ENCODE assay signal across 23 cellular contexts in genomic region chr3:107436029-107436428, GRCh38. TPM values are rescaled to one million over a fixed set of nuclear protein-coding genes. Genes with fewer than 3 reads are reported as not detected.
DNase-seq lines count a peak whose midpoint lies in the region; ATAC-seq and TF ChIP-seq lines count a peak whose summit lies in the region.
"Had no signal": no experiment of that assay in that cellular context is flagged by ENCODE, and none has a peak within 500 bp of the region (broad histone marks: within the 10 kb centered on the region; RNA-seq: fewer than 3 reads in every experiment).

No MANE protein-coding gene starts in this region.

- DNase-seq in H9 (no peak), PC-3 (no peak), endodermal cell (no peak), osteoblast (ENCODE audit: insufficient read length, low spot score, missing footprints) (peak; percentile 59), putamen (ENCODE audit: low spot score) (no peak), DMS153 (lab: John Stamatoyannopoulos, UW) (no peak), Ammon's horn (ENCODE audit: low spot score) (no peak)
- DNase-seq: AML-193; BE2C; C1 segment of cervical spinal cord; CD4-positive, alpha-beta memory T cell; CD4-positive, CD25-positive, alpha-beta regulatory T cell; CD8-positive, alpha-beta memory T cell; COR-L47; DMS 273 treated with DMSO at 0.1 percent for 48 hours; DMS79 treated with DMSO at 0.1 percent for 48 hours; GDM1 had no signal

- H3K27me3 ChIP-seq in H9 (ENCODE audit: insufficient read depth, low read length) (no peaks in the 10 kb centered on the region; the same call in 1 of the 2 replicates), PC-3 (ENCODE audit: low read length) (no peaks in the 10 kb centered on the region), endodermal cell (ENCODE audit: control insufficient read depth, insufficient read depth, low read length, poor library complexity, severe bottlenecking) (no peaks in the 10 kb centered on the region), osteoblast (ENCODE audit: insufficient read depth, low read length) (no peaks in the 10 kb centered on the region)
- H3K27me3 ChIP-seq: BE2C had no signal

- no peak overlapping the region for H2BK120ac ChIP-seq in H9 (ENCODE audit: low read depth, low read length, poor library complexity, severe bottlenecking)

- H3K9ac ChIP-seq in H9 (ENCODE audit: extremely low read depth, insufficient read length, low read length) (no peak overlapping the region), PC-3 (ENCODE audit: low read length) (no peak overlapping the region), endodermal cell (ENCODE audit: extremely low read depth, low read length, poor library complexity, severe bottlenecking) (no peak overlapping the region)
- H3K9ac ChIP-seq: BLaER1 had no signal

- H3K4ac ChIP-seq in H9 (ENCODE audit: low read depth, low read length): no peak overlapping the region

- H3K9me3 ChIP-seq in H9 (ENCODE audit: control insufficient read depth, low read depth, low read length): no peaks in the 10 kb centered on the region
- H3K9me3 ChIP-seq in PC-3 (ENCODE audit: low read length): no peaks in the 10 kb centered on the region
- no peaks in the 10 kb centered on the region for H3K9me3 ChIP-seq in endodermal cell (ENCODE audit: control insufficient read depth, low read length)
- H3K9me3 ChIP-seq in osteoblast (ENCODE audit: low read depth, low read length): no peaks in the 10 kb centered on the region
- H3K9me3 ChIP-seq: A549, BE2C, BLaER1 had no signal

- H3K9me3 Mint-ChIP-seq in H9: no peaks in the 10 kb centered on the region
- no peaks in the 10 kb centered on the region for H3K9me3 Mint-ChIP-seq in endodermal cell
- H3K9me3 Mint-ChIP-seq: CD14-positive monocyte; CD4-positive, alpha-beta memory T cell; CD8-positive, alpha-beta memory T cell had no signal

- no peaks in the 10 kb centered on the region for H3K36me3 ChIP-seq in PC-3 (ENCODE audit: low read depth, low read length)
- no peaks in the 10 kb centered on the region for H3K36me3 ChIP-seq in endodermal cell (ENCODE audit: control insufficient read depth, insufficient read depth, low read length)
- H3K36me3 ChIP-seq in osteoblast (ENCODE audit: insufficient read depth, low read length): no peaks in the 10 kb centered on the region
- H3K36me3 ChIP-seq: BE2C, BLaER1 had no signal

- no peak overlapping the region for H3K18ac ChIP-seq in H9 (ENCODE audit: insufficient read length, low read depth, low read length)

- H4K20me1 ChIP-seq in H9 (ENCODE audit: control insufficient read depth, insufficient read depth, insufficient read length) (no peaks in the 10 kb centered on the region), PC-3 (ENCODE audit: low read length) (no peaks in the 10 kb centered on the region), osteoblast (ENCODE audit: insufficient read depth, low read length) (no peaks in the 10 kb centered on the region)
- H4K20me1 ChIP-seq: BLaER1 had no signal

- H4K5ac ChIP-seq in H9 (ENCODE audit: insufficient read length, low read depth, low read length): no peak overlapping the region

- no peak overlapping the region for H2BK12ac ChIP-seq in H9 (ENCODE audit: insufficient read length, low read depth, low read length)

- no peak overlapping the region for H3K4me3 ChIP-seq in PC-3 (ENCODE audit: low read length)
- no peak overlapping the region for H3K4me3 ChIP-seq in endodermal cell (ENCODE audit: low read length)
- H3K4me3 ChIP-seq in osteoblast (ENCODE audit: insufficient read depth, low read length): no peak overlapping the region
- H3K4me3 ChIP-seq: A549, BLaER1 had no signal

- H3K4me3 Mint-ChIP-seq in H9 (no peak overlapping the region), endodermal cell (no peak overlapping the region)
- H3K4me3 Mint-ChIP-seq: CD14-positive monocyte; CD4-positive, alpha-beta memory T cell; CD4-positive, CD25-positive, alpha-beta regulatory T cell; CD8-positive, alpha-beta memory T cell had no signal

- TF ChIP-seq CTCF in H9 (conservative IDR thresholded peaks at IDR 0.05): peak; percentile 20; the same call in 2 of the 3 replicates
- 0 out of 2 replicates have a peak, but pooled peaks have one; percentile 15 for TF ChIP-seq CTCF in PC-3 (conservative IDR thresholded peaks at IDR 0.05; ENCODE audit: low read depth, low read length)
- TF ChIP-seq CTCF in endodermal cell (conservative IDR thresholded peaks at IDR 0.05): peak; percentile 54
- TF ChIP-seq CTCF in osteoblast (IDR thresholded peaks at IDR 0.05; ENCODE audit: extremely low read depth, low read depth, low read length): no peak

- H4K8ac ChIP-seq in H9 (replicated peaks; ENCODE audit: insufficient read length, low read depth, low read length): no peak overlapping the region

- H2BK15ac ChIP-seq in H9 (ENCODE audit: low read depth, low read length): no peak overlapping the region

- H3K4me1 Mint-ChIP-seq in H9 (peaks cover 5% of the 10 kb centered on the region in 2 experiments), endodermal cell (peaks cover 7% of the 10 kb centered on the region)

- ATAC-seq in PC-3: no peak
- ATAC-seq: A549 had no signal

- H3K4me2 ChIP-seq in H9 (ENCODE audit: insufficient read depth, insufficient read length, low read length): no peak overlapping the region
- H3K4me2 ChIP-seq in PC-3 (ENCODE audit: low read length): no peak overlapping the region
- no peak overlapping the region for H3K4me2 ChIP-seq in osteoblast (ENCODE audit: insufficient read depth, low read length)
- H3K4me2 ChIP-seq: A549, BLaER1 had no signal

- CTCF ChIA-PET in PC-3 (lab: Charles Lee): no interaction called here

- H3K4me1 ChIP-seq in H9 (ENCODE audit: insufficient read depth, low read length) (no peaks in the 10 kb centered on the region), PC-3 (ENCODE audit: insufficient read depth, low read length) (peaks cover 14% of the 10 kb centered on the region; the same call in 1 of the 2 replicates), endodermal cell (ENCODE audit: control insufficient read depth, insufficient read depth, low read length) (peaks cover 10% of the 10 kb centered on the region), osteoblast (ENCODE audit: insufficient read depth, low read length) (no peaks in the 10 kb centered on the region)
- H3K4me1 ChIP-seq: BE2C had no signal

- no peak overlapping the region for H3K56ac ChIP-seq in H9 (ENCODE audit: insufficient read length, low read depth, low read length)

- peaks cover 17% of the 10 kb centered on the region for H3K27me3 Mint-ChIP-seq in H9 (ENCODE audit: low read depth)
- no peaks in the 10 kb centered on the region for H3K27me3 Mint-ChIP-seq in endodermal cell (ENCODE audit: insufficient read depth)

- POLR2A ChIA-PET in PC-3 (lab: Charles Lee; ENCODE audit: unreplicated experiment): no interaction called here

- no peak overlapping the region for H4K91ac ChIP-seq in H9 (ENCODE audit: insufficient read length, low read depth, low read length)

- no peak overlapping the region for H3K23ac ChIP-seq in H9 (ENCODE audit: insufficient read length, low read depth, low read length)

- H2BK5ac ChIP-seq in H9 (ENCODE audit: insufficient read length, low read length): no peak overlapping the region

- no peaks in the 10 kb centered on the region for H3F3A ChIP-seq in PC-3 (ENCODE audit: low read length, unreplicated experiment)

- no peak overlapping the region for H3T11ph ChIP-seq in H9 (ENCODE audit: low read length)

- H3K27ac Mint-ChIP-seq in H9: no peak overlapping the region
- H3K27ac Mint-ChIP-seq in endodermal cell: no peak overlapping the region
- H3K27ac Mint-ChIP-seq: CD14-positive monocyte; CD4-positive, alpha-beta memory T cell; CD4-positive, CD25-positive, alpha-beta regulatory T cell; CD8-positive, alpha-beta memory T cell had no signal

- no peaks in the 10 kb centered on the region for H3K9me2 ChIP-seq in PC-3 (replicated peaks; ENCODE audit: low read length)

- H3K14ac ChIP-seq in H9 (ENCODE audit: insufficient read depth, low read length): no peak overlapping the region

- no peaks in the 10 kb centered on the region for H3K36me3 Mint-ChIP-seq in H9 (ENCODE audit: insufficient read depth in 1 of 3, low read depth in 3 of 3)
- H3K36me3 Mint-ChIP-seq in endodermal cell (ENCODE audit: low read depth): no peaks in the 10 kb centered on the region
- H3K36me3 Mint-ChIP-seq: CD14-positive monocyte; CD4-positive, CD25-positive, alpha-beta regulatory T cell had no signal

- H3K79me1 ChIP-seq in H9 (ENCODE audit: insufficient read depth, low read depth, low read length, poor library complexity, severe bottlenecking): no peaks in the 10 kb centered on the region

- H2AK5ac ChIP-seq in H9 (ENCODE audit: insufficient read length, low read length): no peak overlapping the region

- H3K27ac ChIP-seq in H9 (ENCODE audit: insufficient read length, low read depth, low read length) (no peak overlapping the region), PC-3 (ENCODE audit: low read length) (no peak overlapping the region), endodermal cell (ENCODE audit: low read depth, low read length) (no peak overlapping the region), osteoblast (ENCODE audit: low read depth, low read length) (no peak overlapping the region)
- H3K27ac ChIP-seq: 22Rv1, A549, BLaER1 had no signal

- H3K79me2 ChIP-seq in H9 (ENCODE audit: insufficient read depth, low read length): no peaks in the 10 kb centered on the region
- H3K79me2 ChIP-seq in PC-3 (ENCODE audit: low read length): no peaks in the 10 kb centered on the region
- no peaks in the 10 kb centered on the region for H3K79me2 ChIP-seq in osteoblast (ENCODE audit: insufficient read depth, low read length)

- peaks cover 9% of the 10 kb centered on the region for H3K23me2 ChIP-seq in H9 (ENCODE audit: insufficient read length, low read depth, low read length, poor library complexity, severe bottlenecking)

- BruUV-seq in PC-3 (replicated peaks; lab: Mats Ljungman, UMichigan): no TSS peak

- intact Hi-C loops in PC-3 (cut with micrococcal nuclease): loop anchor here (10.0 kb wide), 1 partner anchor 219 kb away; no protein-coding TSS in a partner anchor

- H2AFZ ChIP-seq in H9 (ENCODE audit: low read length): no peak overlapping the region
- no peak overlapping the region for H2AFZ ChIP-seq in PC-3 (ENCODE audit: low read length)
- no peak overlapping the region for H2AFZ ChIP-seq in osteoblast (ENCODE audit: low read length)

- H2BK20ac ChIP-seq in H9 (ENCODE audit: low read depth, low read length, poor library complexity, severe bottlenecking): no peak overlapping the region

RNA-seq across cellular contexts. Expression of gene CCDC54, which starts 58.8 kb away (rescaled TPM):
- total RNA-seq in H9 (2021): not detected in 2 replicates
- not detected in 2 replicates for total RNA-seq in PC-3 (2014; rRNA removed)
- total RNA-seq in endodermal cell: not detected
- not detected for polyA plus RNA-seq in endodermal cell (2013, experiment 1 of 2)
- polyA plus RNA-seq in endodermal cell (2013, experiment 2 of 2): not detected
- total RNA-seq in osteoblast: not detected in 2 replicates
- total RNA-seq: A172; CD4-positive, alpha-beta memory T cell; CD4-positive, CD25-positive, alpha-beta regulatory T cell; CD8-positive, alpha-beta memory T cell; G401 had no signal
- polyA plus RNA-seq: A549; CD14-positive monocyte; CD4-positive, CD25-positive, alpha-beta regulatory T cell had no signal
